18 cellular contexts compared by ENCODE assay signal in the genomic region with DNA sequence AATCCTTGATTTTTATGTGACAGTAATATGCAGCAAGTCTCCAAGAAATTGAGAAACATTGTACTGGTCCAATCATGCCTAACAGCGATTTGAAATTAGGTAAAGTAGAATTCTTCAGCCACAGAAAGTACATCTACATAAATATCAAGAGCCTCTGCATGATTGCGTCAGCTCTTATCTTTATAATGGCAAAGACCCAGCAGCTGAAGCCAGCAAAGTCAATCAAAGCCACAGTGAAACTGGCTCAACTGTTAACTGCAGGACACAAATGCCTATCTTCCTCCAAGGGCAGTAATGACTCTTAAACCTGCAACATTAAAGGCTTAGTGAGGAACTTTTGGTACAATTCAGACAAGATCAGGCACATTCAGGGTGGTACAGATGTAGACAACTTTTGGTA.
DNase-seq lines count a peak whose midpoint lies in the region; ATAC-seq and TF ChIP-seq lines count a peak whose summit lies in the region.
"Had no signal": no experiment of that assay in that cellular context is flagged by ENCODE, and none has a peak within 500 bp of the region (broad histone marks: within the 10 kb centered on the region; RNA-seq: fewer than 3 reads in every experiment).

No MANE protein-coding gene starts in this region.

- no TSS peak for BruUV-seq in PC-3 (replicated peaks; lab: Mats Ljungman, UMichigan)

- H3K36me3 ChIP-seq in PC-3 (ENCODE audit: low read depth, low read length), result no peaks in the 10 kb centered on the region
- H3K36me3 ChIP-seq: sigmoid colon, uterus had no signal

- no peak overlapping the region for H3K4me3 Mint-ChIP-seq in nephron progenitor cell
- H3K4me3 Mint-ChIP-seq: activated naive CD4-positive, alpha-beta T cell treated with anti-CD3 and anti-CD28 coated beads, Interleukin-2, amount 50 U/mL, for 24 hours; neural crest cell had no signal

- H3K27me3 ChIP-seq in PC-3 (ENCODE audit: low read length), result no peaks in the 10 kb centered on the region
- H3K27me3 ChIP-seq: sigmoid colon, uterus had no signal

- no peaks in the 10 kb centered on the region for H3K9me2 ChIP-seq in PC-3 (replicated peaks; ENCODE audit: low read length)

- DNase-seq in DMS53 (lab: John Stamatoyannopoulos, UW) (peak; percentile 4), DMS53 treated with DMSO at 0.1 percent for 48 hours (lab: John Stamatoyannopoulos, UW; ENCODE audit: unreplicated experiment) (no peak), NCI-H69 (lab: John Stamatoyannopoulos, UW) (peak; percentile 12), fibroblast of the aortic adventitia (ENCODE audit: low read depth) (peak; percentile 55), nephron progenitor cell (no peak), PC-3 (no peak), kidney tubule cell (ENCODE audit: low spot score) (no peak)
- DNase-seq: 8988T; cerebellar nuclear complex; NCI-H226; sigmoid colon; stimulated activated naive CD4-positive, alpha-beta T cell; uterus had no signal

- H3K9me3 Mint-ChIP-seq in nephron progenitor cell, result peaks cover 5% of the 10 kb centered on the region

- POLR2A ChIA-PET in PC-3 (lab: Charles Lee; ENCODE audit: unreplicated experiment), result no interaction called here

- no peak overlapping the region for H3K27ac ChIP-seq in PC-3 (ENCODE audit: low read length)
- H3K27ac ChIP-seq: C4-2B, sigmoid colon, uterus had no signal

- H3K9ac ChIP-seq in PC-3 (ENCODE audit: low read length), result no peak overlapping the region

- no peak for ATAC-seq in PC-3
- no peak for ATAC-seq in HG03108 (IDR thresholded peaks at IDR 0.05; ENCODE audit: unreplicated experiment)
- ATAC-seq: Panc1 had no signal

- H3K79me2 ChIP-seq in PC-3 (ENCODE audit: low read length), result no peaks in the 10 kb centered on the region

- no peaks in the 10 kb centered on the region for H3K4me1 ChIP-seq in PC-3 (ENCODE audit: insufficient read depth, low read length)
- H3K4me1 ChIP-seq: sigmoid colon, uterus had no signal

- H2AFZ ChIP-seq in PC-3 (ENCODE audit: low read length), result no peak overlapping the region

- H3K36me3 Mint-ChIP-seq in nephron progenitor cell (ENCODE audit: low read depth), result no peaks in the 10 kb centered on the region
- H3K36me3 Mint-ChIP-seq: activated naive CD4-positive, alpha-beta T cell treated with anti-CD3 and anti-CD28 coated beads, Interleukin-2, amount 50 U/mL, for 24 hours had no signal

- peak overlapping the region; percentile 6 for H3K27ac Mint-ChIP-seq in nephron progenitor cell
- H3K27ac Mint-ChIP-seq: activated naive CD4-positive, alpha-beta T cell treated with anti-CD3 and anti-CD28 coated beads, Interleukin-2, amount 50 U/mL, for 24 hours had no signal

- no peak for TF ChIP-seq CTCF in fibroblast of the aortic adventitia (IDR thresholded peaks at IDR 0.05; ENCODE audit: insufficient read depth, low read length)
- TF ChIP-seq CTCF in nephron progenitor cell (IDR thresholded peaks at IDR 0.05), result no peak
- no peak for TF ChIP-seq CTCF in PC-3 (conservative IDR thresholded peaks at IDR 0.05; ENCODE audit: low read depth, low read length)

- H3K4me2 ChIP-seq in PC-3 (ENCODE audit: low read length), result no peak overlapping the region

- H3F3A ChIP-seq in PC-3 (ENCODE audit: low read length, unreplicated experiment), result no peaks in the 10 kb centered on the region

- no peaks in the 10 kb centered on the region for H3K27me3 Mint-ChIP-seq in nephron progenitor cell (ENCODE audit: low read depth, poor library complexity)

- no peaks in the 10 kb centered on the region for H4K20me1 ChIP-seq in PC-3 (ENCODE audit: low read length)

- intact Hi-C loops in PC-3 (cut with micrococcal nuclease), result no loop called here

- no peaks in the 10 kb centered on the region for H3K9me3 ChIP-seq in PC-3 (ENCODE audit: low read length)
- H3K9me3 ChIP-seq: sigmoid colon, uterus had no signal

- CTCF ChIA-PET in PC-3 (lab: Charles Lee), result no interaction called here

- no peaks in the 10 kb centered on the region for H3K4me1 Mint-ChIP-seq in nephron progenitor cell
- H3K4me1 Mint-ChIP-seq: neural crest cell had no signal

- no peak overlapping the region for H3K4me3 ChIP-seq in fibroblast of the aortic adventitia (ENCODE audit: low read depth, low read length)
- H3K4me3 ChIP-seq in PC-3 (ENCODE audit: low read length), result no peak overlapping the region
- H3K4me3 ChIP-seq: sigmoid colon, uterus had no signal

Comparison
In these comparisons a context has a peak if more than half of its experiments do, and no peak if none do; other contexts are left out.
1. DNase-seq: peak in DMS53 (single experiment), NCI-H69 (single experiment) and fibroblast of the aortic adventitia (single experiment); none in DMS53 treated with DMSO at 0.1 percent for 48 hours (single experiment), nephron progenitor cell (single experiment), PC-3 (single experiment) and kidney tubule cell (single experiment).